13 cellular contexts compared by ENCODE assay signal in genomic region chr14:24816011-24816928, GRCh38.
DNase-seq lines count a peak whose midpoint lies in the region; ATAC-seq, FAIRE-seq and TF ChIP-seq lines count a peak whose summit lies in the region.
"Had no signal": no experiment of that assay in that cellular context is flagged by ENCODE, and none has a peak within 500 bp of the region (broad histone marks: within the 10 kb centered on the region; RNA-seq: fewer than 3 reads in every experiment).

No MANE protein-coding gene starts in this region.

- intact Hi-C loops in lower leg skin (cut with DNase I; ENCODE audit: low total_unique reads) = loop anchor here (10.0 kb wide), 1 partner anchor 229 kb away; no protein-coding TSS in a partner anchor

- 34 to 55% (median 53%) methylated on average over 5 of the region's 5 CpGs for WGBS in small intestine, 3 donors
- 58 to 75% methylated on average over 5 of the region's 5 CpGs for WGBS in lower leg skin, 2 donors
- 69 to 72% methylated on average over 5 of the region's 5 CpGs for WGBS in upper lobe of left lung, 2 donors

- H3K9me3 ChIP-seq in small intestine (ENCODE audit: control insufficient read depth, low read depth) = no peaks in the 10 kb centered on the region
- H3K9me3 ChIP-seq in upper lobe of left lung = no peaks in the 10 kb centered on the region
- H3K9me3 ChIP-seq: sigmoid colon had no signal

- TF ChIP-seq CTCF in kidney epithelial cell (IDR thresholded peaks at IDR 0.05; ENCODE audit: insufficient read depth, low read length, poor library complexity, severe bottlenecking) (no peak), lower leg skin (IDR thresholded peaks at IDR 0.05) (no peak), upper lobe of left lung (IDR thresholded peaks at IDR 0.05) (no peak)

- TF ChIP-seq EP300 in upper lobe of left lung (IDR thresholded peaks at IDR 0.05) = no peak

- no peaks in the 10 kb centered on the region for H3K36me3 ChIP-seq in kidney epithelial cell (ENCODE audit: control insufficient read depth, insufficient read depth, low read length)
- H3K36me3 ChIP-seq in small intestine (ENCODE audit: control insufficient read depth in 2 of 2, insufficient read depth in 2 of 2, low read length in 2 of 2) = no peaks in the 10 kb centered on the region
- no peaks in the 10 kb centered on the region for H3K36me3 ChIP-seq in upper lobe of left lung
- H3K36me3 ChIP-seq: sigmoid colon had no signal

- H3K27me3 ChIP-seq in kidney epithelial cell (ENCODE audit: control insufficient read depth, insufficient read depth, low read length) = no peaks in the 10 kb centered on the region
- H3K27me3 ChIP-seq in small intestine (ENCODE audit: control insufficient read depth in 2 of 2, insufficient read depth in 2 of 2, low read length in 2 of 2) = no peaks in the 10 kb centered on the region
- no peaks in the 10 kb centered on the region for H3K27me3 ChIP-seq in upper lobe of left lung
- H3K27me3 ChIP-seq: sigmoid colon had no signal

- FAIRE-seq in small intestine (lab: Jason Lieb, UNC) = no peak

- peak; percentile 54 for DNase-seq in LoVo (ENCODE audit: low spot score)
- peak; percentile 85 for DNase-seq in epithelial cell of prostate (ENCODE audit: low read depth, low spot score)
- DNase-seq in kidney epithelial cell (ENCODE audit: low read depth) = peak; percentile 57
- peak; percentile 76 for DNase-seq in small intestine
- no peak for DNase-seq in inferior parietal cortex (ENCODE audit: extremely low spot score)
- no peak for DNase-seq in lower leg skin (ENCODE audit: low spot score in 2 of 2)
- DNase-seq in upper lobe of left lung = no peak
- DNase-seq: activated CD4-positive, alpha-beta T cell treated with anti-CD3 and anti-CD28 coated beads, Interleukin-2, amount 50 U/mL, for 1 hour; CD4-positive, CD25-positive, alpha-beta regulatory T cell; naive B cell; NCI-H1092 treated with DMSO at 0.1 percent for 48 hours; sigmoid colon had no signal

- TF ChIP-seq POLR2A in lower leg skin (IDR thresholded peaks at IDR 0.05) (no peak), upper lobe of left lung (IDR thresholded peaks at IDR 0.05) (no peak)

- H3K4me3 ChIP-seq in kidney epithelial cell (ENCODE audit: low read depth, low read length) (no peak overlapping the region), small intestine (ENCODE audit: low read depth in 1 of 2, low read length in 2 of 2) (no peak overlapping the region), lower leg skin (ENCODE audit: low read depth, poor library complexity, severe bottlenecking) (no peak overlapping the region), upper lobe of left lung (no peak overlapping the region)
- H3K4me3 ChIP-seq: sigmoid colon had no signal

- no peak overlapping the region for H3K27ac ChIP-seq in epithelial cell of prostate
- H3K27ac ChIP-seq in small intestine (ENCODE audit: low read depth in 1 of 2, low read length in 1 of 2) = peak overlapping the region; percentile 46 to 50
- H3K27ac ChIP-seq in upper lobe of left lung = peak overlapping the region in 1 of 4 donors; percentile 30
- H3K27ac ChIP-seq: sigmoid colon had no signal

- H3K4me1 ChIP-seq in small intestine (ENCODE audit: control insufficient read depth in 2 of 2, insufficient read depth in 1 of 2, low read depth in 1 of 2, low read length in 1 of 2) (peaks cover 7 to 31% of the 10 kb centered on the region in 2 donors), upper lobe of left lung (peaks cover 0 to 18% (median 0%) of the 10 kb centered on the region in 4 donors)

- no peak for ATAC-seq in HG02642 (IDR thresholded peaks at IDR 0.05; ENCODE audit: poor library complexity, unreplicated experiment)
- ATAC-seq in upper lobe of left lung (ENCODE audit: low FRiP score in 2 of 2) = no peak

Comparison
In these comparisons a context has a peak if more than half of its experiments do, and no peak if none do; other contexts are left out.
1. DNase-seq: peak in LoVo (single experiment), epithelial cell of prostate (single experiment), kidney epithelial cell (single experiment) and small intestine (single experiment); none in inferior parietal cortex (single experiment), lower leg skin (0 of 2) and upper lobe of left lung (0 of 2).